ENCODE assay signal across 8 cellular contexts in genomic region chr19:56110515-56111448, GRCh38. TPM values are rescaled to one million over a fixed set of nuclear protein-coding genes. Genes with fewer than 3 reads are reported as not detected.
DNase-seq lines count a peak whose midpoint lies in the region; ATAC-seq, FAIRE-seq and TF ChIP-seq lines count a peak whose summit lies in the region.

No MANE protein-coding gene starts in this region.

- TF ChIP-seq CTCF in GM13976 (IDR thresholded peaks at IDR 0.05; ENCODE audit: borderline replicate concordance, control extremely low read depth, extremely low read depth, insufficient read depth, missing control alignments) (no peak), prostate gland (IDR thresholded peaks at IDR 0.05) (no peak)

- H3K9me3 ChIP-seq in SK-N-MC (ENCODE audit: low read depth, low read length), result no peaks in the 10 kb centered on the region
- H3K9me3 ChIP-seq in prostate gland, result no peaks in the 10 kb centered on the region

- no peak for TF ChIP-seq POLR2A in prostate gland (IDR thresholded peaks at IDR 0.05)

- FAIRE-seq in urothelium cell line (lab: Jason Lieb, UNC), result no peak

- no peak overlapping the region for H3K9ac ChIP-seq in SK-N-MC (ENCODE audit: insufficient read length)

- in situ Hi-C loops in GM13976 (cut with MboI; ENCODE audit: low sequenced_read_pairs, unreplicated experiment), result no loop called here

- intact Hi-C loops in Right ventricle myocardium superior (cut with DNase I), result no loop called here
- intact Hi-C loops in prostate gland (cut with DNase I), result loop anchor here (5.0 kb wide), 1 partner anchor 47 kb away; no protein-coding TSS in a partner anchor

- no peak overlapping the region for H3K4me3 ChIP-seq in SK-N-MC
- H3K4me3 ChIP-seq in prostate gland, result no peak overlapping the region

- H3K27me3 ChIP-seq in prostate gland (replicated peaks; ENCODE audit: insufficient read depth), result no peaks in the 10 kb centered on the region

- H3K4me1 ChIP-seq in prostate gland (replicated peaks), result peaks cover 45% of the 10 kb centered on the region

- DNase-seq in GM13976 (ENCODE audit: low spot score) (peak; percentile 45), SK-N-MC (ENCODE audit: low read depth, low spot score) (no peak), Right ventricle myocardium superior (peak; percentile 69), prostate gland (ENCODE audit: low spot score) (no peak), urothelium cell line (ENCODE audit: low spot score) (no peak), superior temporal gyrus (ENCODE audit: extremely low spot score) (no peak), dedifferentiated amniotic fluid mesenchymal stem cell (ENCODE audit: extremely low spot score) (no peak)
- no peak for DNase-seq in stimulated activated naive CD4-positive, alpha-beta T cell treated with Interleukin-2 at 50 U/mL for 16 hours (lab: John Stamatoyannopoulos, UW)

- peak overlapping the region; percentile 70 for H3K27ac ChIP-seq in SK-N-MC
- peak overlapping the region; percentile 37 to 71 for H3K27ac ChIP-seq in prostate gland

- 16% methylated on average over 12 of the region's 12 CpGs for WGBS in prostate gland

- ATAC-seq in Right ventricle myocardium superior (ENCODE audit: poor library complexity), result peak; percentile 81

- no peaks in the 10 kb centered on the region for H3K36me3 ChIP-seq in SK-N-MC (ENCODE audit: insufficient read depth, low read length)
- H3K36me3 ChIP-seq in prostate gland, result no peaks in the 10 kb centered on the region

RNA-seq across cellular contexts. Expression of gene ZNF787, which starts 10.3 kb away (rescaled TPM):
- total RNA-seq in Right ventricle myocardium superior, result 33.9 TPM
- total RNA-seq in prostate gland, result 10 to 100 TPM; 28.2 to 47.5 TPM

RNA-seq across cellular contexts. Expression of gene ZNF444, which starts 30.3 kb away (rescaled TPM):
- 26.7 TPM for total RNA-seq in Right ventricle myocardium superior
- 100 to 1,000 TPM in 1 of 2 donors, 10 to 100 TPM in 1; 62.0 to 105 TPM for total RNA-seq in prostate gland

Comparison
In these comparisons a context has a peak if more than half of its experiments do, and no peak if none do; other contexts are left out.
1. DNase-seq: peak in GM13976 (single experiment) and Right ventricle myocardium superior (single experiment); none in SK-N-MC (single experiment), prostate gland (single experiment), stimulated activated naive CD4-positive, alpha-beta T cell treated with Interleukin-2 at 50 U/mL for 16 hours (single experiment), urothelium cell line (single experiment), superior temporal gyrus (single experiment) and dedifferentiated amniotic fluid mesenchymal stem cell (single experiment).